Comparison of ENCODE assay signal across 1 cellular context in the genomic region with DNA sequence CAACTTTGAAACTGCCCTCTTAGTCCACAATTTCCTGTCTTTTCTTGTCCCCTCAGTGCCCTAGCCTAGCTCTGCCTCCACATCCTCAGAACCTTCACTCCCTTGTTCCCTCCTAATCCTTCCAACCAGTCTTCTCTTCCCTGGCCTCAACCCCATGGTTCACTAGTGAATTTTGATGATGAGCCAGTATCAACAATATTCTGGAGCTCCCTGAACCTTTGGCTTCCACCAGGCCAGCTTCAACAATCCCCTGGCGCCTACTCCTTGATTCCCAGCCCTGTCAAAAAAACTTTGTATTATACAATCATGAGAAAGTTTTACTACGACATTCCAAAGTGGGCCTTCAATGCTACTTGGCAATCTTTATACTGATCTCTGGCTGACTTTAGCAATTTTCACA.
TF ChIP-seq lines count a peak whose summit lies in the region.

No MANE protein-coding gene starts in this region.

TF ChIP-seq in liver, 16 proteins besides CTCF, POLR2A, EP300 and RAD21 (continued from another document):
- TF ChIP-seq, protein P1, sequence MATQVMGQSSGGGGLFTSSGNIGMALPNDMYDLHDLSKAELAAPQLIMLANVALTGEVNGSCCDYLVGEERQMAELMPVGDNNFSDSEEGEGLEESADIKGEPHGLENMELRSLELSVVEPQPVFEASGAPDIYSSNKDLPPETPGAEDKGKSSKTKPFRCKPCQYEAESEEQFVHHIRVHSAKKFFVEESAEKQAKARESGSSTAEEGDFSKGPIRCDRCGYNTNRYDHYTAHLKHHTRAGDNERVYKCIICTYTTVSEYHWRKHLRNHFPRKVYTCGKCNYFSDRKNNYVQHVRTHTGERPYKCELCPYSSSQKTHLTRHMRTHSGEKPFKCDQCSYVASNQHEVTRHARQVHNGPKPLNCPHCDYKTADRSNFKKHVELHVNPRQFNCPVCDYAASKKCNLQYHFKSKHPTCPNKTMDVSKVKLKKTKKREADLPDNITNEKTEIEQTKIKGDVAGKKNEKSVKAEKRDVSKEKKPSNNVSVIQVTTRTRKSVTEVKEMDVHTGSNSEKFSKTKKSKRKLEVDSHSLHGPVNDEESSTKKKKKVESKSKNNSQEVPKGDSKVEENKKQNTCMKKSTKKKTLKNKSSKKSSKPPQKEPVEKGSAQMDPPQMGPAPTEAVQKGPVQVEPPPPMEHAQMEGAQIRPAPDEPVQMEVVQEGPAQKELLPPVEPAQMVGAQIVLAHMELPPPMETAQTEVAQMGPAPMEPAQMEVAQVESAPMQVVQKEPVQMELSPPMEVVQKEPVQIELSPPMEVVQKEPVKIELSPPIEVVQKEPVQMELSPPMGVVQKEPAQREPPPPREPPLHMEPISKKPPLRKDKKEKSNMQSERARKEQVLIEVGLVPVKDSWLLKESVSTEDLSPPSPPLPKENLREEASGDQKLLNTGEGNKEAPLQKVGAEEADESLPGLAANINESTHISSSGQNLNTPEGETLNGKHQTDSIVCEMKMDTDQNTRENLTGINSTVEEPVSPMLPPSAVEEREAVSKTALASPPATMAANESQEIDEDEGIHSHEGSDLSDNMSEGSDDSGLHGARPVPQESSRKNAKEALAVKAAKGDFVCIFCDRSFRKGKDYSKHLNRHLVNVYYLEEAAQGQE (IDR thresholded peaks at IDR 0.05): no peak
TF ChIP-seq in liver: peak in this region for 2.
